18 cellular contexts compared by ENCODE assay signal in genomic region chr5:78706825-78707224, GRCh38.
"Had no signal": no experiment of that assay in that cellular context is flagged by ENCODE, and none has a peak within 500 bp of the region (broad histone marks: within the 10 kb centered on the region; RNA-seq: fewer than 3 reads in every experiment).

No MANE protein-coding gene starts in this region.

- H3K27me3 Mint-ChIP-seq: activated naive CD8-positive, alpha-beta T cell treated with anti-CD3 and anti-CD28 coated beads for 36 hours had no signal

- ATAC-seq: activated T-cell treated with anti-CD3 and anti-CD28 coated beads, Interleukin-2, amount 50 U/mL, for 72 hours; effector memory CD8-positive, alpha-beta T cell; heart left ventricle; left lobe of liver had no signal

- DNase-seq: activated CD4-positive, alpha-beta memory T cell treated with anti-CD3 and anti-CD28 coated beads, Interleukin-2, amount 10 ng/mL, durations not matched to agents 7 days and 5 days; activated gamma-delta T cell treated with Interleukin-2 at 50 U/mL for 16 hours; activated naive CD8-positive, alpha-beta T cell treated with anti-CD3 and anti-CD28 coated beads for 36 hours; activated T-cell treated with anti-CD3 and anti-CD28 coated beads, Interleukin-2, amount 50 U/mL, for 72 hours; anterior cingulate cortex; cortex of kidney; effector memory CD8-positive, alpha-beta T cell; erythroblast; foreskin melanocyte; heart left ventricle; mammary epithelial cell; occipital lobe; stimulated activated CD4-positive, alpha-beta T cell treated with anti-CD3 and anti-CD28 coated beads, Interleukin-2, amount 100 ng/mL, for 48 hours; stimulated activated CD8-positive, alpha-beta memory T cell treated with anti-CD3 and anti-CD28 coated beads, Interleukin-4, amount 100 ng/mL, for 48 hours; testis had no signal

- H3K4me3 Mint-ChIP-seq: activated CD4-positive, alpha-beta memory T cell treated with anti-CD3 and anti-CD28 coated beads, Interleukin-2, amount 10 ng/mL, durations not matched to agents 7 days and 5 days; activated naive CD8-positive, alpha-beta T cell treated with anti-CD3 and anti-CD28 coated beads for 36 hours; activated T-cell treated with anti-CD3 and anti-CD28 coated beads, Interleukin-2, amount 50 U/mL, for 72 hours; effector memory CD8-positive, alpha-beta T cell; nephron; stimulated activated naive CD8-positive, alpha-beta T cell treated with anti-CD3 and anti-CD28 coated beads, Interleukin-15, Interleukin-2, amounts not matched to agents 100 ng/mL and 50 ng/mL, for 24 hours had no signal

- H3K4me1 Mint-ChIP-seq: activated CD4-positive, alpha-beta memory T cell treated with anti-CD3 and anti-CD28 coated beads, Interleukin-2, amount 10 ng/mL, durations not matched to agents 7 days and 5 days; activated naive CD8-positive, alpha-beta T cell treated with anti-CD3 and anti-CD28 coated beads for 36 hours; nephron had no signal

- H3K27ac Mint-ChIP-seq: activated CD4-positive, alpha-beta memory T cell treated with anti-CD3 and anti-CD28 coated beads, Interleukin-2, amount 10 ng/mL, durations not matched to agents 7 days and 5 days; activated naive CD8-positive, alpha-beta T cell treated with anti-CD3 and anti-CD28 coated beads for 36 hours; activated T-cell treated with anti-CD3 and anti-CD28 coated beads, Interleukin-2, amount 50 U/mL, for 72 hours; effector memory CD8-positive, alpha-beta T cell; nephron; stimulated activated naive CD8-positive, alpha-beta T cell treated with anti-CD3 and anti-CD28 coated beads, Interleukin-15, Interleukin-2, amounts not matched to agents 100 ng/mL and 50 ng/mL, for 24 hours had no signal

- H3K36me3 Mint-ChIP-seq: activated naive CD8-positive, alpha-beta T cell treated with anti-CD3 and anti-CD28 coated beads for 36 hours had no signal

- H3K4me3 ChIP-seq: heart left ventricle, testis had no signal

- H3K9me3 Mint-ChIP-seq: activated CD4-positive, alpha-beta memory T cell treated with anti-CD3 and anti-CD28 coated beads, Interleukin-2, amount 10 ng/mL, durations not matched to agents 7 days and 5 days; activated naive CD8-positive, alpha-beta T cell treated with anti-CD3 and anti-CD28 coated beads for 36 hours; stimulated activated naive CD8-positive, alpha-beta T cell treated with anti-CD3 and anti-CD28 coated beads, Interleukin-15, Interleukin-2, amounts not matched to agents 100 ng/mL and 50 ng/mL, for 24 hours had no signal
